8 cellular contexts compared by ENCODE assay signal in genomic region chr2:85804583-85804982, GRCh38. TPM values are rescaled to one million over a fixed set of nuclear protein-coding genes. Genes with fewer than 3 reads are reported as not detected.
A peak's percentile ranks its signal among the peaks of the same experiment; 100 is the strongest.
DNase-seq lines count a peak whose midpoint lies in the region; ATAC-seq and TF ChIP-seq lines count a peak whose summit lies in the region.

No MANE protein-coding gene starts in this region.

- H4K20me1 ChIP-seq in OCI-LY1 (ENCODE audit: insufficient read depth, low read length) = no peaks in the 10 kb centered on the region

- no peak overlapping the region for H3K27ac Mint-ChIP-seq in activated naive CD4-positive, alpha-beta T cell treated with anti-CD3 and anti-CD28 coated beads for 36 hours

- no peak overlapping the region for H3K4me2 ChIP-seq in OCI-LY1 (ENCODE audit: low read length)

- H3K36me3 Mint-ChIP-seq in activated naive CD4-positive, alpha-beta T cell treated with anti-CD3 and anti-CD28 coated beads for 36 hours (ENCODE audit: low read depth) = no peaks in the 10 kb centered on the region

- peaks cover 7% of the 10 kb centered on the region for H3K4me1 Mint-ChIP-seq in activated naive CD4-positive, alpha-beta T cell treated with anti-CD3 and anti-CD28 coated beads for 36 hours (ENCODE audit: low read depth)

- H2AFZ ChIP-seq in OCI-LY1 (ENCODE audit: low read length) = no peak overlapping the region

- H3K4me3 ChIP-seq in OCI-LY1 (ENCODE audit: low read depth, low read length, poor library complexity, severe bottlenecking) (no peak overlapping the region), neutrophil (ENCODE audit: low read depth in 1 of 2, low read length in 1 of 2) (no peak overlapping the region)

- no peaks in the 10 kb centered on the region for H3K4me1 ChIP-seq in OCI-LY1 (ENCODE audit: insufficient read depth, low read length, severe bottlenecking)
- peaks cover 19 to 20% of the 10 kb centered on the region in 2 experiments for H3K4me1 ChIP-seq in neutrophil (ENCODE audit: control insufficient read depth in 1 of 2, insufficient read depth in 1 of 2, low read depth in 1 of 2, low read length in 1 of 2)

- H3K27me3 Mint-ChIP-seq in activated naive CD4-positive, alpha-beta T cell treated with anti-CD3 and anti-CD28 coated beads for 36 hours (ENCODE audit: low read depth) = no peaks in the 10 kb centered on the region

- H3K9me3 ChIP-seq in OCI-LY1 (ENCODE audit: low read length) (no peaks in the 10 kb centered on the region), neutrophil (no peaks in the 10 kb centered on the region)

- ATAC-seq in HG02981 (IDR thresholded peaks at IDR 0.05; ENCODE audit: unreplicated experiment) = no peak

- H3K36me3 ChIP-seq in OCI-LY1 (ENCODE audit: insufficient read depth, low read length) (no peaks in the 10 kb centered on the region), neutrophil (no peaks in the 10 kb centered on the region)

- no peak overlapping the region for H3K27ac ChIP-seq in OCI-LY1 (ENCODE audit: low read depth, low read length, poor library complexity, severe bottlenecking)
- H3K27ac ChIP-seq in neutrophil = no peak overlapping the region

- H3K4me3 Mint-ChIP-seq in activated naive CD4-positive, alpha-beta T cell treated with anti-CD3 and anti-CD28 coated beads for 36 hours = no peak overlapping the region

- H3K27me3 ChIP-seq in OCI-LY1 (ENCODE audit: insufficient read depth, low read length) = peaks cover 11% of the 10 kb centered on the region; the same call in 1 of the 2 replicates
- H3K27me3 ChIP-seq in neutrophil = no peaks in the 10 kb centered on the region

- H3K9ac ChIP-seq in OCI-LY1 (ENCODE audit: low read length) = no peak overlapping the region

- H3K9me2 ChIP-seq in OCI-LY1 (ENCODE audit: low read depth, low read length) = no peaks in the 10 kb centered on the region

- no peaks in the 10 kb centered on the region for H3K9me3 Mint-ChIP-seq in activated naive CD4-positive, alpha-beta T cell treated with anti-CD3 and anti-CD28 coated beads for 36 hours

- peak; percentile 52; the same call in 1 of the 2 replicates for TF ChIP-seq CTCF in OCI-LY1 (IDR thresholded peaks at IDR 0.05; ENCODE audit: low read length)
- peak; percentile 56 for TF ChIP-seq CTCF in neutrophil (IDR thresholded peaks at IDR 0.05)

- CTCF ChIA-PET in activated naive CD4-positive, alpha-beta T cell treated with anti-CD3 and anti-CD28 coated beads for 36 hours (lab: Charles Lee) = interaction anchor here (1.1 to 1.7 kb wide), 5 partner anchors 10 to 232 kb away, joined by 3 to 7 read pairs (median 4); no protein-coding TSS in a partner anchor

- intact Hi-C loops in activated naive CD4-positive, alpha-beta T cell treated with anti-CD3 and anti-CD28 coated beads for 36 hours (cut with micrococcal nuclease) = loop anchor here (2.0 kb wide), 1 partner anchor 54 kb away; no protein-coding TSS in a partner anchor

- H3K79me2 ChIP-seq in OCI-LY1 (ENCODE audit: insufficient read depth, low read length) = no peaks in the 10 kb centered on the region

- peak; percentile 42 for DNase-seq in activated naive CD4-positive, alpha-beta T cell treated with anti-CD3 and anti-CD28 coated beads for 36 hours
- no peak for DNase-seq in activated naive CD4-positive, alpha-beta T cell treated with Interleukin-2 at 50 U/mL for 16 hours
- DNase-seq in dermis blood vessel endothelial cell (peak; percentile 43), putamen (ENCODE audit: low spot score) (no peak), NCI-H1436 treated with DMSO at 0.1 percent for 48 hours (lab: John Stamatoyannopoulos, UW) (no peak)

- H3F3A ChIP-seq in OCI-LY1 (ENCODE audit: insufficient read depth, low read length) = no peaks in the 10 kb centered on the region

RNA-seq across cellular contexts. Expression of gene ATOH8, which starts 50.8 kb away (rescaled TPM):
- total RNA-seq in activated naive CD4-positive, alpha-beta T cell treated with anti-CD3 and anti-CD28 coated beads for 36 hours = not detected
- total RNA-seq in dermis blood vessel endothelial cell = 42.3 and 58.4 TPM in 2 replicates

Comparison
In these comparisons a context has a peak if more than half of its experiments do, and no peak if none do; other contexts are left out.
1. DNase-seq: peak in activated naive CD4-positive, alpha-beta T cell treated with anti-CD3 and anti-CD28 coated beads for 36 hours (single experiment) and dermis blood vessel endothelial cell (single experiment); none in activated naive CD4-positive, alpha-beta T cell treated with Interleukin-2 at 50 U/mL for 16 hours (single experiment), putamen (single experiment) and NCI-H1436 treated with DMSO at 0.1 percent for 48 hours (single experiment).
2. RNA of gene ATOH8, which starts 50.8 kb away (total RNA-seq): 42.3 to 58.4 TPM in dermis blood vessel endothelial cell; not detected in activated naive CD4-positive, alpha-beta T cell treated with anti-CD3 and anti-CD28 coated beads for 36 hours; every median in the first group is over 10 times any median in the second.